12 cellular contexts compared by ENCODE assay signal in the genomic region with DNA sequence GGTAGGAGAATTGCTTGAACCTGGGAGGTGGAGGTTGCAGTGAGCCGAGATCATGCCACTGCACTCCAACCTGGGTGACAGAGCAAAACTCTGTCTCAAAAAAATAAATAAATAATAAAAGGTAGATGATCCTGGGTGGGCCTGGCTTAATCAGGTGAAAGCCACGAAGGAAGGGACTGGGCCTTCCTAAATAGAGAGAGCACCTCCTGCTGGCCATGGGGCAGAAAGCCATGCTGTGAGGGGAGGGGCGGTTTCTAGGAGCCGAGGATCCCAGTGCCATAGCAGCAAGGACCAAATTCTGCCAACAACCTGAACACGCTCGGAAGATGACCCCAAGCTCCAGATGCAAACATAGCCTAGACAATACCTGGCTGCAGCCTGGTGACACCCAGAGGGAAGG. TPM values are rescaled to one million over a fixed set of nuclear protein-coding genes. Genes with fewer than 3 reads are reported as not detected.
DNase-seq lines count a peak whose midpoint lies in the region; ATAC-seq, FAIRE-seq and TF ChIP-seq lines count a peak whose summit lies in the region.
"Had no signal": no experiment of that assay in that cellular context is flagged by ENCODE, and none has a peak within 500 bp of the region (broad histone marks: within the 10 kb centered on the region; RNA-seq: fewer than 3 reads in every experiment).

No MANE protein-coding gene starts in this region.

- intact Hi-C loops in mucosa of descending colon (cut with DNase I, micrococcal nuclease) (no loop called here), lower leg skin (cut with DNase I; ENCODE audit: low total_unique reads) (no loop called here), MCF 10A (cut with micrococcal nuclease) (no loop called here)

- H3K79me2 ChIP-seq in astrocyte (ENCODE audit: insufficient read depth, low read length): no peaks in the 10 kb centered on the region

- H3K9ac ChIP-seq in astrocyte (ENCODE audit: low read length): no peak overlapping the region

- H3K36me3 ChIP-seq in astrocyte (ENCODE audit: insufficient read depth, low read length): peaks cover 31% of the 10 kb centered on the region
- H3K36me3 ChIP-seq in mucosa of descending colon (ENCODE audit: low read depth): no peaks in the 10 kb centered on the region

- no peak overlapping the region for H3K4me3 Mint-ChIP-seq in HFFc6
- H3K4me3 Mint-ChIP-seq in astrocyte (ENCODE audit: unreplicated experiment): no peak overlapping the region
- H3K4me3 Mint-ChIP-seq in MCF 10A (ENCODE audit: unreplicated experiment): no peak overlapping the region
- no peak overlapping the region for H3K4me3 Mint-ChIP-seq in nephron progenitor cell
- H3K4me3 Mint-ChIP-seq: memory B cell had no signal

- H3K27ac Mint-ChIP-seq in HFFc6: peak overlapping the region; percentile 59; the same call in 1 of the 2 replicates
- H3K27ac Mint-ChIP-seq in astrocyte (ENCODE audit: unreplicated experiment): peak overlapping the region; percentile 69
- H3K27ac Mint-ChIP-seq in MCF 10A (ENCODE audit: low read depth, unreplicated experiment): no peak overlapping the region
- H3K27ac Mint-ChIP-seq in nephron progenitor cell: no peak overlapping the region
- H3K27ac Mint-ChIP-seq: memory B cell had no signal

- 84 to 94% methylated on average over 6 of the region's 6 CpGs for WGBS in lower leg skin, 2 donors

- TF ChIP-seq CTCF in HFFc6 (IDR thresholded peaks at IDR 0.05) (peak; percentile 77), astrocyte (IDR thresholded peaks at IDR 0.05; ENCODE audit: insufficient read depth, low read depth, low read length) (peak; percentile 12), mucosa of descending colon (IDR thresholded peaks at IDR 0.05) (no peak), lower leg skin (IDR thresholded peaks at IDR 0.05) (no peak), MCF 10A (IDR thresholded peaks at IDR 0.05; ENCODE audit: unreplicated experiment) (no peak), nephron progenitor cell (IDR thresholded peaks at IDR 0.05) (no peak)

- H3K27me3 Mint-ChIP-seq in HFFc6 (ENCODE audit: insufficient read depth) (peaks cover 14% of the 10 kb centered on the region), astrocyte (ENCODE audit: low read depth, unreplicated experiment) (no peaks in the 10 kb centered on the region), MCF 10A (ENCODE audit: insufficient read depth, unreplicated experiment) (peaks cover 14% of the 10 kb centered on the region), nephron progenitor cell (ENCODE audit: low read depth, poor library complexity) (peaks cover 22% of the 10 kb centered on the region)

- ATAC-seq in mucosa of descending colon: peak; percentile 60

- H3K4me1 Mint-ChIP-seq in HFFc6 (ENCODE audit: low read depth) (peaks cover 16% of the 10 kb centered on the region), astrocyte (ENCODE audit: low read depth, unreplicated experiment) (peaks cover 13% of the 10 kb centered on the region), MCF 10A (ENCODE audit: insufficient read depth, unreplicated experiment) (peaks cover 18% of the 10 kb centered on the region), nephron progenitor cell (peaks cover 19% of the 10 kb centered on the region)

- no peaks in the 10 kb centered on the region for H3K27me3 ChIP-seq in astrocyte (ENCODE audit: insufficient read depth, low read length)

- H3K4me1 ChIP-seq in astrocyte (ENCODE audit: insufficient read depth, low read length) (no peaks in the 10 kb centered on the region), mucosa of descending colon (ENCODE audit: low read depth) (no peaks in the 10 kb centered on the region)

- POLR2A ChIA-PET in MCF 10A (lab: Yijun Ruan, JAX): interaction anchor here (2.2 kb wide), 1 partner anchor 80 kb away, joined by 8 read pairs; no protein-coding TSS in a partner anchor

- no peak for FAIRE-seq in astrocyte (lab: Jason Lieb, UNC)
- no peak for FAIRE-seq in RCC 7860 (lab: Jason Lieb, UNC)

- no peaks in the 10 kb centered on the region for H3K9me3 ChIP-seq in astrocyte (ENCODE audit: insufficient read depth, low read depth, low read length)
- H3K9me3 ChIP-seq in mucosa of descending colon: no peaks in the 10 kb centered on the region

- peaks cover 24% of the 10 kb centered on the region for H4K20me1 ChIP-seq in astrocyte (ENCODE audit: insufficient read depth, low read length)

- H3K4me2 ChIP-seq in astrocyte (ENCODE audit: low read length): no peak overlapping the region

- DNase-seq in Daoy (ENCODE audit: low read depth) (peak; percentile 35), HFFc6 (peak; percentile 29), astrocyte (ENCODE audit: low read depth) (no peak), mucosa of descending colon (peak in 2 of 3 donors; percentile 51 to 53), lower leg skin (ENCODE audit: low spot score in 2 of 2) (no peak), RCC 7860 (ENCODE audit: low spot score) (no peak), MCF 10A (ENCODE audit: unreplicated experiment) (no peak), nephron progenitor cell (no peak)
- DNase-seq: activated CD4-positive, CD25-positive, alpha-beta regulatory T cell treated with anti-CD3 and anti-CD28 coated beads, Interleukin-2, amount 50 U/mL, for 72 hours; foreskin melanocyte; stimulated activated naive CD4-positive, alpha-beta T cell had no signal

- peaks cover 38% of the 10 kb centered on the region for H3K36me3 Mint-ChIP-seq in HFFc6 (ENCODE audit: low read depth)
- H3K36me3 Mint-ChIP-seq in astrocyte (ENCODE audit: low read depth, unreplicated experiment): peaks cover 41% of the 10 kb centered on the region
- H3K36me3 Mint-ChIP-seq in MCF 10A (ENCODE audit: insufficient read depth, unreplicated experiment): no peaks in the 10 kb centered on the region
- H3K36me3 Mint-ChIP-seq in nephron progenitor cell (ENCODE audit: low read depth): no peaks in the 10 kb centered on the region
- H3K36me3 Mint-ChIP-seq: memory B cell had no signal

- H3K4me3 ChIP-seq in astrocyte (ENCODE audit: insufficient read depth, low read depth, low read length) (no peak overlapping the region), mucosa of descending colon (no peak overlapping the region), lower leg skin (ENCODE audit: low read depth, poor library complexity, severe bottlenecking) (no peak overlapping the region)

- H3K27ac ChIP-seq in astrocyte (ENCODE audit: low read depth, low read length): no peak overlapping the region

- CTCF ChIA-PET in MCF 10A (lab: Yijun Ruan, JAX): interaction anchor here (0.7 to 18.4 kb wide), 4 partner anchors 9 to 318 kb away, joined by 3 to 374 read pairs (median 4); no protein-coding TSS in a partner anchor

- no peak for TF ChIP-seq POLR2A in lower leg skin (IDR thresholded peaks at IDR 0.05)

- no peaks in the 10 kb centered on the region for H3K9me3 Mint-ChIP-seq in HFFc6
- peaks cover 1% of the 10 kb centered on the region for H3K9me3 Mint-ChIP-seq in astrocyte (ENCODE audit: unreplicated experiment)
- no peaks in the 10 kb centered on the region for H3K9me3 Mint-ChIP-seq in MCF 10A (ENCODE audit: unreplicated experiment)
- no peaks in the 10 kb centered on the region for H3K9me3 Mint-ChIP-seq in nephron progenitor cell
- H3K9me3 Mint-ChIP-seq: memory B cell had no signal

- H2AFZ ChIP-seq in astrocyte (ENCODE audit: low read depth, low read length): no peak overlapping the region

- no TSS peak for BruUV-seq in MCF 10A (replicated peaks; lab: Mats Ljungman, UMichigan)

RNA-seq across cellular contexts. Expression of a gene that starts 24.5 kb away (rescaled TPM):
- total RNA-seq in Daoy (2014; rRNA removed; shearing (Covaris generic)): 27.2 and 41.4 TPM in 2 replicates
- total RNA-seq in HFFc6 (2021; fragmentation: NEBNext Ultra II Directional; extraction: Animal tissue kit (Norgen Biotek cat#: 25700)): 10 to 100 TPM; 40.4 to 49.8 (median 46.2) TPM
- total RNA-seq in astrocyte (53.8 and 59.3 TPM in 2 replicates), mucosa of descending colon (10 to 100 TPM; 41.2 to 49.6 (median 47.2) TPM), lower leg skin (10 to 100 TPM; 41.8 to 86.4 (median 60.3) TPM), MCF 10A (2022) (52.8 and 57.9 TPM in 2 replicates)

RNA-seq across cellular contexts. Expression of a gene that starts 45.3 kb away (rescaled TPM):
- 4.6 and 9.7 TPM in 2 replicates for total RNA-seq in Daoy (2014; rRNA removed; shearing (Covaris generic))
- 100 to 1,000 TPM; 282 to 328 (median 310) TPM for total RNA-seq in HFFc6 (2021; fragmentation: NEBNext Ultra II Directional; extraction: Animal tissue kit (Norgen Biotek cat#: 25700))
- total RNA-seq in astrocyte: 324 and 399 TPM in 2 replicates
- total RNA-seq in mucosa of descending colon: 100 to 1,000 TPM in 2 of 3 donors, 10 to 100 TPM in 1; 52.7 to 140 (median 108) TPM
- total RNA-seq in lower leg skin: 1 to 10 TPM in 1 of 4 donors, under 1 TPM in 3; 0.15 to 2.3 (median 0.54) TPM
- total RNA-seq in MCF 10A (2022): not detected in 2 replicates

RNA-seq across cellular contexts. Expression of a gene that starts 58.7 kb away (rescaled TPM):
- total RNA-seq in Daoy (2014; rRNA removed; shearing (Covaris generic)): 157 and 177 TPM in 2 replicates
- 10 to 100 TPM in 5 of 6 experiments, 1 to 10 TPM in 1; 9.7 to 22.9 (median 18.9) TPM for total RNA-seq in HFFc6 (2021; fragmentation: NEBNext Ultra II Directional; extraction: Animal tissue kit (Norgen Biotek cat#: 25700))
- 277 and 325 TPM in 2 replicates for total RNA-seq in astrocyte
- total RNA-seq in mucosa of descending colon: 100 to 1,000 TPM; 103 to 672 (median 193) TPM
- total RNA-seq in lower leg skin: 10 to 100 TPM in 3 of 4 donors, 1 to 10 TPM in 1; 6.0 to 19.4 (median 12.0) TPM
- total RNA-seq in MCF 10A (2022): 0.49 and 1.8 TPM in 2 replicates

Comparison
In these comparisons a context has a peak if more than half of its experiments do, and no peak if none do; other contexts are left out.
1. DNase-seq: peak in Daoy (single experiment), HFFc6 (single experiment) and mucosa of descending colon (2 of 3); none in astrocyte (single experiment), lower leg skin (0 of 2), RCC 7860 (single experiment), MCF 10A (single experiment) and nephron progenitor cell (single experiment).
2. H3K27ac Mint-ChIP-seq: peak in HFFc6 (single experiment) and astrocyte (single experiment); none in MCF 10A (single experiment) and nephron progenitor cell (single experiment).
3. CTCF ChIP-seq: peak in HFFc6 (single experiment) and astrocyte (single experiment); none in mucosa of descending colon (single experiment), lower leg skin (0 of 3), MCF 10A (single experiment) and nephron progenitor cell (single experiment).